In genomic region chrX:82041034-82041433, GRCh38 we compare ENCODE assay signal across 34 cellular contexts.
"Had no signal": no experiment of that assay in that cellular context is flagged by ENCODE, and none has a peak within 500 bp of the region (broad histone marks: within the 10 kb centered on the region; RNA-seq: fewer than 3 reads in every experiment).

No MANE protein-coding gene starts in this region.

- H3K9ac ChIP-seq: KMS-11 had no signal

- H3K4me2 ChIP-seq: KMS-11 had no signal

- H3K27me3 ChIP-seq: MG63 had no signal

- H3K9me3 ChIP-seq: MG63 had no signal

- DNase-seq: Karpas-422, Kasumi-1, KG1, MG63, MM.1S, MV-4-11, NCI-H1092, NCI-H1092 treated with DMSO at 0.1 percent for 48 hours, NCI-H1105, NCI-H1105 treated with DMSO at 0.1 percent for 48 hours, NCI-H1417, NCI-H1417 treated with DMSO at 0.1 percent for 48 hours, NCI-H1436, NCI-H1436 treated with DMSO at 0.1 percent for 48 hours, NCI-H146, NCI-H1694, NCI-H1694 treated with DMSO at 0.1 percent for 48 hours, NCI-H187, NCI-H187 treated with DMSO at 0.1 percent for 48 hours, NCI-H1930, NCI-H2029, NCI-H2029 treated with DMSO at 0.1 percent for 48 hours, NCI-H2081, NCI-H2081 treated with DMSO at 0.1 percent for 48 hours, NCI-H2107, NCI-H2171, NCI-H2171 treated with DMSO at 0.1 percent for 48 hours, NCI-H2227 treated with DMSO at 0.1 percent for 48 hours, NCI-H226, NCI-H345, NCI-H446, NCI-H446 treated with DMSO at 0.1 percent for 48 hours, NCI-H510A had no signal

- H3K4me3 ChIP-seq: MG63 had no signal

- H3K27ac ChIP-seq: KMS-11 had no signal

- H3K36me3 ChIP-seq: MG63 had no signal
